ENCODE assay signal across 12 cellular contexts in the genomic region with DNA sequence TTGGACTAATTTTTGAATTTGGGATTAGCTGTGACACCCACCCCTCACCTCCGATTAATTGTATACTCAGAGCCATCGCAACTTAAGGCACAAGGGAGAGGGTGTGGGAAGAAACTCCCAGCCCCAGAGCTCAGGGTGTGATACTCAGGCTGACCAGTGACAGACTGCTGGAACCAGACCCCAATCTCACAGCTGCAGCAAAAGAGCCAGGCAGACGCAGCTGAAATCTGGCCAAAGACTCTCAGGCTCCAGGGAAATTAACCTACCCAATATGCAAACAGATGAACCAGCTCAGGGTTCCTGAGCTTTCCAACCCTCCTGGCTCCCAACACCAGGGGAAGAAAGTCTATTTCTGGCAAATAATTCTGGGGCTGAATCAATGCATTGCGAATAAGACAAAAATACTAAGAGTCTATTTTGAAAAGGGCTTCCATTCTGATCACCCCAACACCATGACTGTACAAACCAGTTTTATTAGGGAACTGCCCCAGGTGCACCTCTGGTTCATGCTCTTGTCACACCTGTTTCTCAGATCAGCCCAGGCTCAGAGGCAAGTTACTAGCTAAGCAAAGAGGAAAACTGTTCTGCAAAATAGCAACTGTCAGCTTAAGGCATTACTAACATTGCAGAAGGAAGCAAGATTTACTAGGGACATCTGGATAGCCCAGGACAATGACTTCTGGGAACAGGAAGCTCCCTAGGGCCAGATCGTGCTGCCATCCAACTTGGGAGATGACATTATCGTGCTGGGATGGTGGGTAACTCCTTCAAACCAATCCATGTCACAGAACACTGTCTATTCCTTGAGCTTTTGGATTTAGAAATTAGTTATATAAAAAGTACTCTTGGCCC. TPM values are rescaled to one million over a fixed set of nuclear protein-coding genes. Genes with fewer than 3 reads are reported as not detected.
DNase-seq lines count a peak whose midpoint lies in the region; ATAC-seq and TF ChIP-seq lines count a peak whose summit lies in the region.
"Had no signal": no experiment of that assay in that cellular context is flagged by ENCODE, and none has a peak within 500 bp of the region (broad histone marks: within the 10 kb centered on the region; RNA-seq: fewer than 3 reads in every experiment).

No MANE protein-coding gene starts in this region.

- intact Hi-C loops in Caco-2 (cut with micrococcal nuclease; ENCODE audit: unreplicated experiment) (no loop called here), left cardiac atrium (cut with DNase I) (no loop called here)

- no peak overlapping the region for H3K4me3 Mint-ChIP-seq in Caco-2 (ENCODE audit: unreplicated experiment)
- H3K4me3 Mint-ChIP-seq: CD4-positive, CD25-positive, alpha-beta regulatory T cell had no signal

- CTCF ChIA-PET in Caco-2 (lab: Charles Lee): interaction anchor here (0.5 kb wide), 1 partner anchor 19 kb away, joined by 3 read pairs; no protein-coding TSS in a partner anchor

- TSS peak; percentile 40 for BruUV-seq in Caco-2 (replicated peaks; lab: Mats Ljungman, UMichigan)

- H3K27ac ChIP-seq in angular gyrus (ENCODE audit: low read depth, low read length) (peak overlapping the region; percentile 34), skin epidermis (peak overlapping the region in 20 of 21 experiments; percentile 7 to 81 (median 70))
- H3K27ac ChIP-seq: KMS-11 had no signal

- no peak for TF ChIP-seq CTCF in Caco-2 (IDR thresholded peaks at IDR 0.05; ENCODE audit: insufficient read depth in 1 of 2, low read depth in 1 of 2, low read length in 1 of 2, severe bottlenecking in 1 of 2, unreplicated experiment in 1 of 2)

- H3K4me3 ChIP-seq in Caco-2 (ENCODE audit: low read depth, low read length): no peak overlapping the region
- no peak overlapping the region for H3K4me3 ChIP-seq in skin epidermis

- peaks cover 75% of the 10 kb centered on the region for H3K36me3 Mint-ChIP-seq in Caco-2 (ENCODE audit: insufficient read depth, unreplicated experiment)

- DNase-seq in Caco-2 (no peak), left cardiac atrium (no peak), H4 (ENCODE audit: low spot score) (no peak), putamen (ENCODE audit: low spot score) (no peak)
- no peak for DNase-seq in NK-92 treated with Interleukin-12 subunit alpha and Interleukin-12 subunit beta, amount 100 ng/mL, for 24 hours (lab: John Stamatoyannopoulos, UW)
- DNase-seq: activated naive CD4-positive, alpha-beta T cell treated with Interleukin-2 at 50 U/mL for 16 hours; CD4-positive, CD25-positive, alpha-beta regulatory T cell; NCI-H2081 treated with DMSO at 0.1 percent for 48 hours had no signal

- ATAC-seq in left cardiac atrium: peak; percentile 66 to 77
- ATAC-seq in HG02678 (IDR thresholded peaks at IDR 0.05; ENCODE audit: unreplicated experiment): no peak

- no peak overlapping the region for H3K27ac Mint-ChIP-seq in Caco-2 (ENCODE audit: unreplicated experiment)

- H3K27me3 Mint-ChIP-seq in Caco-2 (ENCODE audit: insufficient read depth, unreplicated experiment): no peaks in the 10 kb centered on the region
- H3K27me3 Mint-ChIP-seq: CD4-positive, CD25-positive, alpha-beta regulatory T cell had no signal

- POLR2A ChIA-PET in Caco-2 (lab: Charles Lee): no interaction called here

- no peaks in the 10 kb centered on the region; the same call in 1 of the 2 replicates for H3K36me3 ChIP-seq in Caco-2 (ENCODE audit: control insufficient read depth, insufficient read depth, low read length)

- H3K9me3 Mint-ChIP-seq in Caco-2 (ENCODE audit: unreplicated experiment): no peaks in the 10 kb centered on the region
- H3K9me3 Mint-ChIP-seq: CD4-positive, CD25-positive, alpha-beta regulatory T cell had no signal

- no peaks in the 10 kb centered on the region for H3K9me3 ChIP-seq in Caco-2

- H3K27me3 ChIP-seq in Caco-2 (replicated peaks; ENCODE audit: control insufficient read depth, insufficient read depth, low read length): no peaks in the 10 kb centered on the region

- no peaks in the 10 kb centered on the region for H3K4me1 ChIP-seq in Caco-2

- no peaks in the 10 kb centered on the region for H3K4me1 Mint-ChIP-seq in Caco-2 (ENCODE audit: low read depth, unreplicated experiment)

RNA-seq across cellular contexts. Expression of a gene that starts 30.3 kb away (rescaled TPM):
- total RNA-seq in Caco-2 (2022): 90.4 and 93.8 TPM in 2 replicates
- total RNA-seq in left cardiac atrium: 10 to 100 TPM; 32.7 to 35.0 TPM
- total RNA-seq in H4 (2014; rRNA removed; shearing (Covaris generic)): 50.9 and 54.2 TPM in 2 replicates
